ENCODE assay signal across 1 cellular context in the genomic region with DNA sequence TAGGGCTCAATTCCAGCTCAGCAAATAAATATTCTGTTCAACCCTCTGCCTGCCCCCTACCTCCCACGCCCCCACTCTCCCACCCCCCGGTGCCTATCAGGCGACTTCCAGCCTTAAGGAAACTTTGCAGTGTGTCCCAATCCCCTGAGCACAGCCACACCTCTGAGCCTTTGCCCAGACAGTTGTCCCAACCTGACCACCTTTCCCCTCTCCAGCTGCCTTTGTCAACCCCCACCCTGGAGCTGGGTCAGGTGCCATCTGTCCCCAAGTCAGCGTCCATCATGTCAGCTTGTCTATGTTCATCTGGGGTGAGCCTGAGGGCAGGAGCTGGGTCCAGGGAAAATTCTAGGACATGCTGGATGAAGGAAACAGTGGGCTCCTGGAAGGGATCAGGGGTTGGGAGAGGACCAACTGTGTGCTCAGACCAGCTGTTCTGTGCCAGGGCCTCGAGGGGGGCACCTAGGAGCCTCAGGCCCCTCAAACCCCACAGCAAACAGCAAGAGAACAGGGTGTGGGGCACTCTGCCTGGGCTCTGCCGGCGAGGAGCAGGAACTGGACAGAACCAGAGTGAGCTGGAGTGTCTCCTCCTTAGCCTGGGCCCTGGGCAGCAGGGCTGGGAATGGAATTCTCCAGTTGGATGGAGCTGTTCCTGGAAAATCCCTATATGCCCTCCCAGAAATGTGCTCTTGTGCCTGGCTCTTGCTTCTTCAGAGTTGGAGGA.
TF ChIP-seq lines count a peak whose summit lies in the region.

No MANE protein-coding gene starts in this region.

TF ChIP-seq in HEK293, 187 proteins besides CTCF, POLR2A, EP300 and RAD21 (continued from another document):
- 0 out of 2 replicates have a peak, but pooled peaks have one; percentile 26 for TF ChIP-seq ZNF600 (tag by site-specific recombination; IDR thresholded peaks at IDR 0.05)
- no peak for TF ChIP-seq ZNF404 (tag by site-specific recombination; IDR thresholded peaks at IDR 0.05)
- TF ChIP-seq ZFHX2 (tag by site-specific recombination; conservative IDR thresholded peaks at IDR 0.05): peak; percentile 12; the same call in 1 of the 2 replicates
- TF ChIP-seq KLF7 (tag by site-specific recombination; IDR thresholded peaks at IDR 0.05; ENCODE audit: borderline replicate concordance): no peak
- TF ChIP-seq ZNF473 (tag by site-specific recombination; IDR thresholded peaks at IDR 0.05): no peak
- TF ChIP-seq EGR2 (tag by site-specific recombination; IDR thresholded peaks at IDR 0.05; ENCODE audit: low read depth): 0 out of 2 replicates have a peak, but pooled peaks have one; percentile 29
- TF ChIP-seq ZNF341 (tag by site-specific recombination; IDR thresholded peaks at IDR 0.05; ENCODE audit: low read depth): peak; percentile 35; the same call in 1 of the 2 replicates
